ENCODE assay signal across 26 cellular contexts in genomic region chr9:99793528-99793927, GRCh38.
"Had no signal": no experiment of that assay in that cellular context is flagged by ENCODE, and none has a peak within 500 bp of the region (broad histone marks: within the 10 kb centered on the region; RNA-seq: fewer than 3 reads in every experiment).

No MANE protein-coding gene starts in this region.

- H3K9me3 ChIP-seq: stomach, suprapubic skin, testis, thoracic aorta, thyroid gland, tibial artery, tibial nerve, transverse colon, upper lobe of left lung, upper lobe of right lung, uterus, vagina had no signal

- H3K27ac ChIP-seq: stomach, suprapubic skin, testis, thoracic aorta, thyroid gland, tibial artery, tibial nerve, transverse colon, upper lobe of left lung, upper lobe of right lung, uterus, vagina had no signal

- FAIRE-seq: urothelium cell line had no signal

- H3K27me3 ChIP-seq: stomach, suprapubic skin, testis, thyroid gland, tibial artery, tibial nerve, transverse colon, upper lobe of left lung, upper lobe of right lung, uterus, vagina had no signal

- H3K4me3 ChIP-seq: stomach, suprapubic skin, testis, thoracic aorta, thyroid gland, tibial artery, tibial nerve, transverse colon, upper lobe of left lung, upper lobe of right lung, uterus, vagina had no signal

- H3K36me3 ChIP-seq: stomach, suprapubic skin, thoracic aorta, thyroid gland, tibial artery, transverse colon, upper lobe of left lung, upper lobe of right lung, uterus, vagina had no signal

- ATAC-seq: stimulated activated effector memory CD8-positive, alpha-beta T cell treated with anti-CD3 and anti-CD28 coated beads, Interleukin-12 subunit alpha, Interleukin-12 subunit beta, amount 100 ng/mL, for 72 hours; stimulated activated memory B cell treated with anti-CD40 and anti-IgM and Interleukin-4, amounts not matched to agents 10 μg/mL and 1 μg/mL and 100 μg/mL, for 72 hours; stimulated activated naive B cell treated with anti-CD40 and anti-IgM and Interleukin-4, amounts not matched to agents 10 μg/mL and 1 μg/mL and 100 μg/mL, for 72 hours; stimulated activated naive CD8-positive, alpha-beta T cell treated with anti-CD3 and anti-CD28 coated beads, Interleukin-15, amount 100 ng/mL, for 72 hours; stimulated activated naive CD8-positive, alpha-beta T cell treated with anti-CD3 and anti-CD28 coated beads, Interleukin-15, Interleukin-2, amounts not matched to agents 100 U/mL and 50 U/mL, for 24 hours; upper lobe of right lung had no signal

- H3K4me1 ChIP-seq: stomach, suprapubic skin, testis, thyroid gland, tibial artery, tibial nerve, transverse colon, upper lobe of left lung, upper lobe of right lung, uterus, vagina had no signal

- DNase-seq: stimulated activated CD4-positive, alpha-beta T cell treated with anti-CD3 and anti-CD28 coated beads, Interleukin-2, amount 100 ng/mL, for 48 hours; stimulated activated CD4-positive, alpha-beta T cell treated with anti-CD3 and anti-CD28 coated beads, Interleukin-4, amount 100 ng/mL, for 1 hour; stimulated activated CD4-positive, alpha-beta T cell treated with anti-CD3 and anti-CD28 coated beads, Interleukin-4, amount 100 ng/mL, for 24 hours; stimulated activated CD8-positive, alpha-beta memory T cell treated with anti-CD3 and anti-CD28 coated beads, Interleukin-4, amount 100 ng/mL, for 48 hours; stimulated activated naive B cell treated with anti-CD40 and anti-IgM and Interleukin-4, amounts not matched to agents 10 μg/mL and 1 μg/mL and 100 μg/mL, for 72 hours; stimulated activated naive CD4-positive, alpha-beta T cell; stimulated activated naive CD4-positive, alpha-beta T cell treated with Interleukin-2 at 50 U/mL for 16 hours; stimulated activated naive CD8-positive, alpha-beta T cell treated with anti-CD3 and anti-CD28 coated beads, Interleukin-15, amount 100 ng/mL, for 72 hours; stimulated activated naive CD8-positive, alpha-beta T cell treated with anti-CD3 and anti-CD28 coated beads, Interleukin-15, Interleukin-2, amounts not matched to agents 100 U/mL and 50 U/mL, for 24 hours; stomach; substantia nigra; testis; thyroid gland; tibial artery; transverse colon; trophoblast cell; upper lobe of left lung; upper lobe of right lung; uterus had no signal
